ENCODE assay signal across 20 cellular contexts in the genomic region with DNA sequence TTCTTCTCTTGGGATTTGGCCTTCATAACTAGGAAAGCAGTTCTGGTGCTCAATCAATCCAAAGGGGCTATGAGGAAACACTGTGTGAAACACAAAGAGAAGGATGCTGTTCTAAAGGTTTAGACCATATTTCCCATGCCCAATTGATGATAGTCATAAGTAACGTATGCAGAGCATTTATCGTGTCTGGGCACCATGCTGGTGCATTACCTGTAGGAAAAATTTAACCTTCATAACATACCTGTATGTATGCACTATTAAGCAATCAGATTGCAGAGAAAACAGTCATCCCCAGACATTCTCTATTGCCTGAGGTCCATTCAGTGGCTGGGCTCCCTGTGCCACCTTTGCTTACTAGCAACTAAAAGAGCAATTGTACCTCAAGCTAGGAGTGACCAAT.
"Had no signal": no experiment of that assay in that cellular context is flagged by ENCODE, and none has a peak within 500 bp of the region (broad histone marks: within the 10 kb centered on the region; RNA-seq: fewer than 3 reads in every experiment).

No MANE protein-coding gene starts in this region.

- H3K4me3 ChIP-seq: colonic mucosa, esophagus muscularis mucosa, gastroesophageal sphincter, heart left ventricle, hepatocyte, left lung, lower lobe of right lung, mucosa of descending colon had no signal

- H3K9me3 ChIP-seq: colonic mucosa, esophagus muscularis mucosa, gastroesophageal sphincter, heart left ventricle, left lung, lower lobe of right lung, mucosa of descending colon had no signal

- ATAC-seq: effector memory CD8-positive, alpha-beta T cell; foreskin keratinocyte; gastroesophageal sphincter; heart left ventricle; left cardiac atrium; left lung; left ventricle myocardium superior; lower lobe of right lung; mucosa of descending colon had no signal

- H3K79me2 ChIP-seq: hepatocyte had no signal

- H2AFZ ChIP-seq: hepatocyte had no signal

- H3K27me3 ChIP-seq: colonic mucosa, esophagus muscularis mucosa, foreskin keratinocyte, gastroesophageal sphincter, heart left ventricle, hepatocyte, left lung had no signal

- H3K36me3 ChIP-seq: colonic mucosa, esophagus muscularis mucosa, gastroesophageal sphincter, heart left ventricle, left lung, lower lobe of right lung had no signal

- H3K4me1 ChIP-seq: colonic mucosa, foreskin keratinocyte, left lung, lower lobe of right lung had no signal

- H3K27ac ChIP-seq: colonic mucosa, esophagus muscularis mucosa, foreskin keratinocyte, gastroesophageal sphincter, hepatocyte, left lung, lower lobe of right lung had no signal

- DNase-seq: colonic mucosa; cortex of kidney; effector CD8-positive, alpha-beta T cell; effector memory CD8-positive, alpha-beta T cell; endodermal cell; heart left ventricle; left cardiac atrium; left lung; left ventricle myocardium superior; lower lobe of right lung; mesenchymal stem cell; mucosa of descending colon had no signal

- H3K4me2 ChIP-seq: hepatocyte had no signal

- FAIRE-seq: endometrium, frontal cortex, islet of Langerhans, keratinocyte had no signal
